In the genomic region with DNA sequence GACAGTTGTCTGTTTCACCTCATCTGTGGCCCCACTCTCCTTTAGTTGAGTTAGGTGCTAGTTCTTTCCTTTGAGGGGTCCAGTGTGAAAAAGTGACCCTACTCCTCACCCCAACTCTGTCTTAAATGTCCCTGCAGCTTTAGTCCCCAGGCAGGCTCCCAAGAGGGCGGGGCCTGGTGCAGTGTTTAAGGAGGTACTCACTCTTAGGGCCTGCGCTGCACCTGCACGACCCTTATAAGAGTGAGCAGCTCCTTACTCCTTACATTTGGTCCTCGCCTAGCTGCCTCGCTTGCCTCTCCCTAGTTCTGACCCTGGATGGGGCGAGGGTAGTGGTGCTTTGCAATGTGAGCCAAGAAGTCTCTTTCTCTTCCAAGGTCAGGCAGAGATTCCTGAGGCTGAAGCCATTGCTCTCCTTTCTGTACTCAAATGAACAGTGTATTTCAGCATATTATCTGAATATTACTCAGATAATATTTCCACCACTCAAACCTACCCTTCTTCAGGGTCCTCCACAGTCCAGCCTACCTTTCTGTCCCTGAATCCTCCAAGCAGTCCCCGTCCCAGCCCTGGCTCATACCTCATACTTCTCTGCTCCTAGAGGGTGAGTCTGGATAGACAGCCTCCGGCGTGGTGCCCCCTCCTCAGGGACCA, we compare ENCODE assay signal across 11 cellular contexts.
"Had no signal": no experiment of that assay in that cellular context is flagged by ENCODE, and none has a peak within 500 bp of the region (broad histone marks: within the 10 kb centered on the region; RNA-seq: fewer than 3 reads in every experiment).

No MANE protein-coding gene starts in this region.

- H3K36me3 ChIP-seq: esophagus muscularis mucosa had no signal

- H3K27ac Mint-ChIP-seq: activated naive CD8-positive, alpha-beta T cell treated with anti-CD3 and anti-CD28 coated beads for 36 hours; activated T-cell treated with anti-CD3 and anti-CD28 coated beads, Interleukin-2, amount 50 U/mL, for 24 hours; natural killer cell treated with Interleukin-12 subunit alpha and Interleukin-12 subunit beta and Interleukin-15 and Interleukin-18, amount 100 ng/mL, for 72 hours; T-helper 17 cell had no signal

- H3K4me1 ChIP-seq: esophagus muscularis mucosa had no signal

- H3K27ac ChIP-seq: dorsolateral prefrontal cortex, esophagus muscularis mucosa had no signal

- H3K9me3 ChIP-seq: esophagus muscularis mucosa had no signal

- H3K4me3 Mint-ChIP-seq: activated naive CD8-positive, alpha-beta T cell treated with anti-CD3 and anti-CD28 coated beads for 36 hours; activated T-cell treated with anti-CD3 and anti-CD28 coated beads, Interleukin-2, amount 50 U/mL, for 24 hours; natural killer cell treated with Interleukin-12 subunit alpha and Interleukin-12 subunit beta and Interleukin-15 and Interleukin-18, amount 100 ng/mL, for 72 hours; T-helper 17 cell had no signal

- DNase-seq: activated CD4-positive, alpha-beta T cell treated with anti-CD3 and anti-CD28 coated beads, Interleukin-2, amount 50 U/mL, for 1 hour; activated effector memory CD4-positive, alpha-beta T cell treated with anti-CD3 and anti-CD28 coated beads, Interleukin-2, amount 50 U/mL, for 16 hours; activated naive CD8-positive, alpha-beta T cell treated with anti-CD3 and anti-CD28 coated beads for 36 hours; anterior cingulate cortex; hypothalamus; mammary epithelial cell; T-helper 17 cell had no signal

- H3K9me3 Mint-ChIP-seq: activated naive CD8-positive, alpha-beta T cell treated with anti-CD3 and anti-CD28 coated beads for 36 hours; activated T-cell treated with anti-CD3 and anti-CD28 coated beads, Interleukin-2, amount 50 U/mL, for 24 hours; natural killer cell treated with Interleukin-12 subunit alpha and Interleukin-12 subunit beta and Interleukin-15 and Interleukin-18, amount 100 ng/mL, for 72 hours had no signal

- H3K36me3 Mint-ChIP-seq: activated naive CD8-positive, alpha-beta T cell treated with anti-CD3 and anti-CD28 coated beads for 36 hours; natural killer cell treated with Interleukin-12 subunit alpha and Interleukin-12 subunit beta and Interleukin-15 and Interleukin-18, amount 100 ng/mL, for 72 hours had no signal

- ATAC-seq: natural killer cell treated with Interleukin-12 subunit alpha and Interleukin-12 subunit beta and Interleukin-15 and Interleukin-18, amount 100 ng/mL, for 72 hours had no signal

- H3K4me3 ChIP-seq: dorsolateral prefrontal cortex, esophagus muscularis mucosa had no signal

- H3K27me3 Mint-ChIP-seq: activated naive CD8-positive, alpha-beta T cell treated with anti-CD3 and anti-CD28 coated beads for 36 hours; activated T-cell treated with anti-CD3 and anti-CD28 coated beads, Interleukin-2, amount 50 U/mL, for 24 hours had no signal

- H3K27me3 ChIP-seq: dorsolateral prefrontal cortex had no signal
